In genomic region chr7:128946936-128947830, GRCh38 we compare ENCODE assay signal across 13 cellular contexts. TPM values are rescaled to one million over a fixed set of nuclear protein-coding genes. Genes with fewer than 3 reads are reported as not detected.
DNase-seq lines count a peak whose midpoint lies in the region; ATAC-seq, FAIRE-seq and TF ChIP-seq lines count a peak whose summit lies in the region.
"Had no signal": no experiment of that assay in that cellular context is flagged by ENCODE, and none has a peak within 500 bp of the region (broad histone marks: within the 10 kb centered on the region; RNA-seq: fewer than 3 reads in every experiment).

No MANE protein-coding gene starts in this region.

- no peaks in the 10 kb centered on the region for H3K4me1 ChIP-seq in HepG2 (ENCODE audit: insufficient read depth, low read length)

- ATAC-seq in HepG2, result peak; percentile 68
- ATAC-seq in GM21717 (IDR thresholded peaks at IDR 0.05; ENCODE audit: unreplicated experiment), result no peak
- ATAC-seq in HG03135 (IDR thresholded peaks at IDR 0.05; ENCODE audit: unreplicated experiment), result no peak
- no peak for ATAC-seq in GM18502 (IDR thresholded peaks at IDR 0.05; ENCODE audit: poor library complexity, unreplicated experiment)

- 86% methylated on average over 11 of the region's 22 CpGs for WGBS in HepG2 (ENCODE audit: low lambda C conversion rate)

- H3K27ac ChIP-seq in HepG2 (ENCODE audit: extremely low read length, insufficient read depth, low read length), result no peak overlapping the region

- TF ChIP-seq EP300 in HepG2 (IDR thresholded peaks at IDR 0.05; ENCODE audit: low read depth in 2 of 2, low read length in 2 of 2) (no peak), HepG2 (CRISPR knock-in tag; IDR thresholded peaks at IDR 0.05; ENCODE audit: borderline replicate concordance) (no peak)

- H3K27me3 ChIP-seq in BJ (ENCODE audit: control insufficient read depth, insufficient read depth, low read length) (no peaks in the 10 kb centered on the region), HepG2 (ENCODE audit: control insufficient read depth in 1 of 2, insufficient read depth in 2 of 2, low read length in 2 of 2) (no peaks in the 10 kb centered on the region)

- H3K4me3 ChIP-seq in BJ (ENCODE audit: low read depth, low read length), result no peak overlapping the region
- H3K4me3 ChIP-seq in HepG2 (replicated peaks in 1 of 3; ENCODE audit: insufficient read depth in 1 of 3, low read depth in 2 of 3, low read length in 3 of 3), result no peak overlapping the region

- H3K36me3 ChIP-seq in BJ (ENCODE audit: control insufficient read depth, insufficient read depth, low read length) (no peaks in the 10 kb centered on the region), HepG2 (replicated peaks in 1 of 2; ENCODE audit: control insufficient read depth in 1 of 2, insufficient read depth in 2 of 2, low read length in 2 of 2) (no peaks in the 10 kb centered on the region)

- no peak for FAIRE-seq in HepG2 (lab: Jason Lieb, UNC)

- no peak overlapping the region for H3K9ac ChIP-seq in HepG2 (ENCODE audit: insufficient read depth, low read depth, low read length)

- in situ Hi-C loops in GM18951 (cut with MboI; ENCODE audit: low sequenced_read_pairs, unreplicated experiment), result no loop called here
- in situ Hi-C loops in HepG2 (cut with HindIII; ENCODE audit: extremely low pct_ligation_motif_present, low pct_unique_long_range_greater_than_20kb), result loop anchor here (5.0 kb wide), 1 partner anchor 40 kb away; no protein-coding TSS in a partner anchor

- TF ChIP-seq POLR2A in GM18951 (IDR thresholded peaks at IDR 0.05; ENCODE audit: extremely low read depth, insufficient read depth, insufficient read length) (peak; percentile 2), HepG2 (IDR thresholded peaks at IDR 0.05; ENCODE audit: insufficient read depth in 1 of 2, low read depth in 2 of 2, low read length in 2 of 2) (no peak)

- no TSS peak for BruUV-seq in HepG2 (replicated peaks; lab: Mats Ljungman, UMichigan)

- no peak overlapping the region for H2AFZ ChIP-seq in HepG2 (ENCODE audit: low read length)

- POLR2A ChIA-PET in BJ (lab: Charles Lee), result no interaction called here
- POLR2A ChIA-PET in HepG2 (lab: Yijun Ruan, JAX), result no interaction called here

- no peaks in the 10 kb centered on the region for H4K20me1 ChIP-seq in HepG2 (ENCODE audit: insufficient read depth, low read length)

- intact Hi-C loops in HepG2 (cut with micrococcal nuclease; ENCODE audit: unreplicated experiment), result no loop called here

- DNase-seq in BJ (ENCODE audit: low read depth), result no peak
- peak; percentile 16 for DNase-seq in UCSD-AML1 (lab: John Stamatoyannopoulos, UW; ENCODE audit: unreplicated experiment)
- DNase-seq in HepG2 (ENCODE audit: low spot score), result no peak
- DNase-seq in activated CD4-positive, CD25-positive, alpha-beta regulatory T cell (lab: John Stamatoyannopoulos, UW), result no peak
- DNase-seq: anterior cingulate cortex, KBM-7, retina had no signal

- 0 out of 2 replicates have a peak, but pooled peaks have one; percentile 6 for TF ChIP-seq CTCF in BJ (IDR thresholded peaks at IDR 0.05; ENCODE audit: insufficient read depth, low read depth, low read length)
- peak; percentile 58 for TF ChIP-seq CTCF in HepG2 (CRISPR knock-in tag; IDR thresholded peaks at IDR 0.05)

- H3K9me3 ChIP-seq in HepG2 (ENCODE audit: low read length), result no peaks in the 10 kb centered on the region

- no peak for TF ChIP-seq RAD21 in HepG2 (CRISPR knock-in tag; IDR thresholded peaks at IDR 0.05)

- H3K79me2 ChIP-seq in HepG2 (ENCODE audit: insufficient read depth, low read length), result no peaks in the 10 kb centered on the region

- H3K4me2 ChIP-seq in HepG2 (ENCODE audit: low read depth, low read length), result no peak overlapping the region

- CTCF ChIA-PET in BJ (lab: Yijun Ruan, JAX), result interaction anchor here (0.6 to 1.2 kb wide), 2 partner anchors 144 to 261 kb away, joined by 3 to 4 read pairs; no protein-coding TSS in a partner anchor
- CTCF ChIA-PET in HepG2 (lab: Yijun Ruan, JAX; ENCODE audit: low intra/inter-chr PET ratio, low total read pairs), result interaction anchor here (2.0 kb wide), 1 partner anchor 43 kb away, joined by 8 read pairs; no protein-coding TSS in a partner anchor

TF ChIP-seq in HepG2, 621 proteins besides CTCF, POLR2A, EP300 and RAD21 (continues in another document):
- TF ChIP-seq AGO2 (optimal IDR thresholded peaks at IDR 0.05; ENCODE audit: low read depth, low read length) (peak; percentile 71), HNRNPL (IDR thresholded peaks at IDR 0.05; ENCODE audit: low read depth, low read length) (peak; percentile 88), ZNF296 (CRISPR knock-in tag; conservative IDR thresholded peaks at IDR 0.05) (no peak), TBX2 (CRISPR knock-in tag; IDR thresholded peaks at IDR 0.05; ENCODE audit: borderline replicate concordance) (no peak), DMAP1 (CRISPR knock-in tag; IDR thresholded peaks at IDR 0.05) (no peak), HINFP (CRISPR knock-in tag; IDR thresholded peaks at IDR 0.05; ENCODE audit: low read depth) (no peak), PCBP1 (IDR thresholded peaks at IDR 0.05; ENCODE audit: borderline replicate concordance, low read depth, low read length) (0 out of 2 replicates have a peak, but pooled peaks have one; percentile 32)
- TF ChIP-seq, protein P1, sequence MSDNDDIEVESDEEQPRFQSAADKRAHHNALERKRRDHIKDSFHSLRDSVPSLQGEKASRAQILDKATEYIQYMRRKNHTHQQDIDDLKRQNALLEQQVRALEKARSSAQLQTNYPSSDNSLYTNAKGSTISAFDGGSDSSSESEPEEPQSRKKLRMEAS (IDR thresholded peaks at IDR 0.05), result no peak

RNA-seq across cellular contexts. Expression of gene IRF5, which starts 9.5 kb away (rescaled TPM):
- polyA plus RNA-seq in BJ (2011; rRNA removed) (0.26 and 0.36 TPM in 2 replicates), HepG2 (2011; rRNA removed) (2.0 and 2.4 TPM in 2 replicates)
- polyA minus RNA-seq in BJ (2011; rRNA and poly(A)+ RNA removed), result 0.28 and 0.46 TPM in 2 replicates
- 2.0 and 2.9 TPM in 2 replicates for total RNA-seq in HepG2 (2016; rRNA removed; fragmentation: Illumina TruSeq; extraction: Trizol)
- total RNA-seq in HepG2 (2016; cell fraction: cytosol; rRNA removed; fragmentation: Illumina TruSeq; extraction: Trizol; ENCODE audit: low read depth), result 1.1 and 1.9 TPM in 2 replicates
- 1.9 and 3.1 TPM in 2 replicates for total RNA-seq in HepG2 (2016; cell fraction: insoluble cytoplasmic fraction; rRNA removed; fragmentation: Illumina TruSeq; extraction: Trizol)
- 2.0 and 3.2 TPM in 2 replicates for total RNA-seq in HepG2 (2016; cell fraction: membrane; rRNA removed; fragmentation: Illumina TruSeq; extraction: Trizol)
- total RNA-seq in HepG2 (2016; cell fraction: nucleus; rRNA removed; fragmentation: Illumina TruSeq; extraction: Trizol), result 2.9 and 3.4 TPM in 2 replicates
- 1.2 and 1.5 TPM in 2 replicates for polyA plus RNA-seq in HepG2 (2011; cell fraction: cytosol; rRNA removed)
- 9.9 and 12.9 TPM in 2 replicates for polyA plus RNA-seq in HepG2 (2011; cell fraction: nucleus; rRNA removed)
- 0.66 and 0.88 TPM in 2 replicates for polyA plus RNA-seq in HepG2 (2012)
- 1.1 TPM in 2 replicates for polyA plus RNA-seq in HepG2 (2016; cell fraction: cytosol; fragmentation: Illumina TruSeq; extraction: Trizol; ENCODE audit: low read depth)
- polyA plus RNA-seq in HepG2 (2016; cell fraction: insoluble cytoplasmic fraction; fragmentation: Illumina TruSeq; extraction: Trizol; ENCODE audit: low read depth), result 2.0 and 3.3 TPM in 2 replicates
- 1.5 and 2.4 TPM in 2 replicates for polyA plus RNA-seq in HepG2 (2016; cell fraction: membrane; fragmentation: Illumina TruSeq; extraction: Trizol; ENCODE audit: low read depth)
- 9.3 and 11.8 TPM in 2 replicates for polyA plus RNA-seq in HepG2 (2016; cell fraction: nucleus; fragmentation: Illumina TruSeq; extraction: Trizol; ENCODE audit: insufficient read depth, low read depth)
- polyA minus RNA-seq in HepG2 (2011; rRNA and poly(A)+ RNA removed; ENCODE audit: low replicate concordance), result 0.61 and 1.8 TPM in 2 replicates
- 0.79 and 1.8 TPM in 2 replicates for polyA minus RNA-seq in HepG2 (2011; cell fraction: cytosol; rRNA and poly(A)+ RNA removed)
- polyA minus RNA-seq in HepG2 (2011; cell fraction: nucleus; rRNA and poly(A)+ RNA removed), result 0.52 and 1.1 TPM in 2 replicates
- total RNA-seq: lung microvascular endothelial cell had no signal

RNA-seq across cellular contexts. Expression of gene KCP, which starts 36.7 kb away (rescaled TPM):
- polyA plus RNA-seq in BJ (2011; rRNA removed), result 0.02 TPM in 1 of 2 replicates, not detected in the other
- polyA minus RNA-seq in BJ (2011; rRNA and poly(A)+ RNA removed), result not detected in 2 replicates
- 0.22 and 1.0 TPM in 2 replicates for total RNA-seq in HepG2 (2016; rRNA removed; fragmentation: Illumina TruSeq; extraction: Trizol)
- total RNA-seq in HepG2 (2016; cell fraction: cytosol; rRNA removed; fragmentation: Illumina TruSeq; extraction: Trizol; ENCODE audit: low read depth), result 0.26 and 0.51 TPM in 2 replicates
- 0.37 and 1.2 TPM in 2 replicates for total RNA-seq in HepG2 (2016; cell fraction: insoluble cytoplasmic fraction; rRNA removed; fragmentation: Illumina TruSeq; extraction: Trizol)
- 0.28 and 0.48 TPM in 2 replicates for total RNA-seq in HepG2 (2016; cell fraction: membrane; rRNA removed; fragmentation: Illumina TruSeq; extraction: Trizol)
- 1.3 and 2.0 TPM in 2 replicates for total RNA-seq in HepG2 (2016; cell fraction: nucleus; rRNA removed; fragmentation: Illumina TruSeq; extraction: Trizol)
- polyA plus RNA-seq in HepG2 (2011; rRNA removed), result 0.37 and 0.46 TPM in 2 replicates
- polyA plus RNA-seq in HepG2 (2011; cell fraction: cytosol; rRNA removed), result 0.12 and 0.31 TPM in 2 replicates
- polyA plus RNA-seq in HepG2 (2011; cell fraction: nucleus; rRNA removed), result 6.6 and 8.0 TPM in 2 replicates
- 0.28 TPM in 2 replicates for polyA plus RNA-seq in HepG2 (2012)
- 0.09 and 0.12 TPM in 2 replicates for polyA plus RNA-seq in HepG2 (2016; cell fraction: cytosol; fragmentation: Illumina TruSeq; extraction: Trizol; ENCODE audit: low read depth)
- polyA plus RNA-seq in HepG2 (2016; cell fraction: insoluble cytoplasmic fraction; fragmentation: Illumina TruSeq; extraction: Trizol; ENCODE audit: low read depth), result 0.17 and 0.24 TPM in 2 replicates
- 0.20 and 0.23 TPM in 2 replicates for polyA plus RNA-seq in HepG2 (2016; cell fraction: membrane; fragmentation: Illumina TruSeq; extraction: Trizol; ENCODE audit: low read depth)
- 2.1 and 3.1 TPM in 2 replicates for polyA plus RNA-seq in HepG2 (2016; cell fraction: nucleus; fragmentation: Illumina TruSeq; extraction: Trizol; ENCODE audit: insufficient read depth, low read depth)
- 0.07 and 0.58 TPM in 2 replicates for polyA minus RNA-seq in HepG2 (2011; rRNA and poly(A)+ RNA removed; ENCODE audit: low replicate concordance)
- polyA minus RNA-seq in HepG2 (2011; cell fraction: cytosol; rRNA and poly(A)+ RNA removed), result not detected in 2 replicates
- polyA minus RNA-seq in HepG2 (2011; cell fraction: nucleus; rRNA and poly(A)+ RNA removed), result 1.1 and 1.4 TPM in 2 replicates
- total RNA-seq: lung microvascular endothelial cell, NCI-H460 had no signal
